Comparison of ENCODE assay signal across 8 cellular contexts in genomic region chr14:90399541-90400444, GRCh38. TPM values are rescaled to one million over a fixed set of nuclear protein-coding genes. Genes with fewer than 3 reads are reported as not detected.
A peak's percentile ranks its signal among the peaks of the same experiment; 100 is the strongest.
DNase-seq lines count a peak whose midpoint lies in the region; ATAC-seq, FAIRE-seq and TF ChIP-seq lines count a peak whose summit lies in the region.

No MANE protein-coding gene starts in this region.

- H3K27ac ChIP-seq in pancreas (peak overlapping the region in 2 of 4 donors; percentile 87 to 88), thymus (ENCODE audit: low read depth) (no peak overlapping the region)

- peak overlapping the region; percentile 93 for H3K4me3 Mint-ChIP-seq in HFFc6
- H3K4me3 Mint-ChIP-seq in activated naive CD4-positive, alpha-beta T cell treated with anti-CD3 and anti-CD28 coated beads, Interleukin-2, amount 50 U/mL, for 24 hours: peak overlapping the region; percentile 95
- peak overlapping the region; percentile 92 for H3K4me3 Mint-ChIP-seq in glutamatergic neuron (ENCODE audit: unreplicated experiment)

- H3K4me1 ChIP-seq in pancreas (peaks cover 11 to 23% (median 18%) of the 10 kb centered on the region in 3 donors), thymus (ENCODE audit: control insufficient read depth, insufficient read depth, low read length) (peaks cover 9% of the 10 kb centered on the region)

- H3K9me3 Mint-ChIP-seq in HFFc6 (no peaks in the 10 kb centered on the region), glutamatergic neuron (ENCODE audit: unreplicated experiment) (peaks cover 14% of the 10 kb centered on the region)
- H3K9me3 Mint-ChIP-seq in activated naive CD4-positive, alpha-beta T cell treated with anti-CD3 and anti-CD28 coated beads, Interleukin-2, amount 50 U/mL, for 24 hours: no peaks in the 10 kb centered on the region

- H3K27me3 Mint-ChIP-seq in HFFc6 (ENCODE audit: insufficient read depth): peaks cover 4% of the 10 kb centered on the region; the same call in 1 of the 2 replicates
- H3K27me3 Mint-ChIP-seq in activated naive CD4-positive, alpha-beta T cell treated with anti-CD3 and anti-CD28 coated beads, Interleukin-2, amount 50 U/mL, for 24 hours: no peaks in the 10 kb centered on the region
- peaks cover 10% of the 10 kb centered on the region for H3K27me3 Mint-ChIP-seq in glutamatergic neuron (ENCODE audit: unreplicated experiment)

- H3K36me3 ChIP-seq in GM06990 (ENCODE audit: control insufficient read depth, insufficient read depth, low read length): peaks cover 20% of the 10 kb centered on the region
- peaks cover 0 to 44% (median 23%) of the 10 kb centered on the region in 3 donors for H3K36me3 ChIP-seq in pancreas
- H3K36me3 ChIP-seq in thymus (ENCODE audit: control insufficient read depth, insufficient read depth): peaks cover 39% of the 10 kb centered on the region

- H3K36me3 Mint-ChIP-seq in HFFc6 (ENCODE audit: low read depth) (peaks cover 45% of the 10 kb centered on the region), glutamatergic neuron (ENCODE audit: unreplicated experiment) (peaks cover under 1% of the 10 kb centered on the region)
- peaks cover 25% of the 10 kb centered on the region for H3K36me3 Mint-ChIP-seq in activated naive CD4-positive, alpha-beta T cell treated with anti-CD3 and anti-CD28 coated beads, Interleukin-2, amount 50 U/mL, for 24 hours

- H3K4me3 ChIP-seq in GM06990 (replicated peaks; ENCODE audit: low read depth, low read length) (peak overlapping the region; percentile 89; the same call in 1 of the 2 replicates), pancreas (peak overlapping the region in 2 of 4 donors; percentile 63 to 93), thymus (ENCODE audit: low read length) (peak overlapping the region; percentile 93)

- FAIRE-seq in pancreas (lab: Jason Lieb, UNC): peak; percentile 61

- H3K27ac Mint-ChIP-seq in HFFc6: peak overlapping the region; percentile 44
- H3K27ac Mint-ChIP-seq in activated naive CD4-positive, alpha-beta T cell treated with anti-CD3 and anti-CD28 coated beads, Interleukin-2, amount 50 U/mL, for 24 hours: peak overlapping the region; percentile 98
- peak overlapping the region; percentile 93 for H3K27ac Mint-ChIP-seq in glutamatergic neuron (ENCODE audit: unreplicated experiment)

- ATAC-seq in SK-N-SH treated with all-trans-retinoic acid at 6 μM for 48 hours (peak; percentile 74), pancreas (peak; percentile 48 to 86 (median 76))

- WGBS in pancreas, 2 donors: 23 to 25% methylated on average over 14 of the region's 14 CpGs
- 42% methylated on average over 14 of the region's 14 CpGs for WGBS in thymus

- peaks cover 45% of the 10 kb centered on the region for H3K4me1 Mint-ChIP-seq in HFFc6 (ENCODE audit: low read depth)
- peaks cover 61% of the 10 kb centered on the region for H3K4me1 Mint-ChIP-seq in activated naive CD4-positive, alpha-beta T cell treated with anti-CD3 and anti-CD28 coated beads, Interleukin-2, amount 50 U/mL, for 24 hours
- H3K4me1 Mint-ChIP-seq in glutamatergic neuron (ENCODE audit: low read depth, unreplicated experiment): peaks cover 19% of the 10 kb centered on the region

- H3K27me3 ChIP-seq in GM06990 (replicated peaks; ENCODE audit: control insufficient read depth, insufficient read depth, low read length) (no peaks in the 10 kb centered on the region), pancreas (no peaks in the 10 kb centered on the region), thymus (ENCODE audit: control insufficient read depth, insufficient read depth) (no peaks in the 10 kb centered on the region)

- peak; percentile 100 for TF ChIP-seq CTCF in GM06990 (IDR thresholded peaks at IDR 0.05; ENCODE audit: insufficient read depth, low read length, poor library complexity, severe bottlenecking)
- TF ChIP-seq CTCF in HFFc6 (IDR thresholded peaks at IDR 0.05): peak; percentile 99
- TF ChIP-seq CTCF in glutamatergic neuron (IDR thresholded peaks at IDR 0.05; ENCODE audit: partially characterized antibody, unreplicated experiment): peak; percentile 94
- peak; percentile 97 to 99 (median 98) for TF ChIP-seq CTCF in pancreas (IDR thresholded peaks at IDR 0.05)

- H3K9me3 ChIP-seq in pancreas: no peaks in the 10 kb centered on the region
- no peaks in the 10 kb centered on the region for H3K9me3 ChIP-seq in thymus (ENCODE audit: control insufficient read depth)

- DNase-seq in GM06990 (ENCODE audit: extremely low read depth, insufficient read length): peak; percentile 59
- DNase-seq in HFFc6: peak; percentile 87
- DNase-seq in NCI-H1048 (lab: John Stamatoyannopoulos, UW): peak; percentile 88
- peak; percentile 87 for DNase-seq in glutamatergic neuron
- peak; percentile 84 to 91 (median 90) for DNase-seq in pancreas

- intact Hi-C loops in pancreas (cut with DNase I): loop anchor here in 2 of 3 donors (10.0 kb wide), 3 partner anchors 115 to 285 kb away; no protein-coding TSS in a partner anchor

TF ChIP-seq in SK-N-SH treated with all-trans-retinoic acid at 6 μM for 48 hours, 23 proteins besides CTCF, POLR2A, EP300 and RAD21:
- TF ChIP-seq ZNF565 (CRISPR knock-in tag; conservative IDR thresholded peaks at IDR 0.05; ENCODE audit: low read depth): no peak
- TF ChIP-seq TCF4 (CRISPR knock-in tag; IDR thresholded peaks at IDR 0.05; ENCODE audit: borderline replicate concordance): peak; percentile 50; the same call in 1 of the 2 replicates
- no peak for TF ChIP-seq ZNF8 (CRISPR knock-in tag; IDR thresholded peaks at IDR 0.05)

RNA-seq across cellular contexts. Expression of gene CALM1, which starts 3.0 kb away (rescaled TPM):
- 100 to 1,000 TPM; 333 to 429 (median 403) TPM for total RNA-seq in HFFc6 (2021; fragmentation: NEBNext Ultra II Directional; extraction: Animal tissue kit (Norgen Biotek cat#: 25700))
- 590 TPM for total RNA-seq in glutamatergic neuron (ENCODE audit: unreplicated experiment)
- total RNA-seq in pancreas: 100 to 1,000 TPM; 104 to 181 (median 141) TPM
- polyA plus RNA-seq in pancreas: 100 to 1,000 TPM; 116 to 181 TPM
- 302 TPM for polyA plus RNA-seq in thymus

Comparison
In these comparisons a context has a peak if more than half of its experiments do, and no peak if none do; other contexts are left out.
1. H3K27ac Mint-ChIP-seq: peak in every context shown above with its lines; median percentile 98 in activated naive CD4-positive, alpha-beta T cell treated with anti-CD3 and anti-CD28 coated beads, Interleukin-2, amount 50 U/mL, for 24 hours; 93 in glutamatergic neuron; 44 in HFFc6.